In genomic region chr5:65081071-65081470, GRCh38 we compare ENCODE assay signal across 3 cellular contexts.
"Had no signal": no experiment of that assay in that cellular context is flagged by ENCODE, and none has a peak within 500 bp of the region (broad histone marks: within the 10 kb centered on the region; RNA-seq: fewer than 3 reads in every experiment).

No MANE protein-coding gene starts in this region.

- H3K4me3 ChIP-seq: GM12878 had no signal

- ATAC-seq: GM12878 had no signal

- DNase-seq: GDM1, GF-D8 had no signal
